In genomic region chr7:149773446-149774236, GRCh38 we compare ENCODE assay signal across 8 cellular contexts. TPM values are rescaled to one million over a fixed set of nuclear protein-coding genes. Genes with fewer than 3 reads are reported as not detected.
DNase-seq lines count a peak whose midpoint lies in the region; ATAC-seq and TF ChIP-seq lines count a peak whose summit lies in the region.

Gene ZNF467 (minus strand): TSS chr7:149773588. CDS start chr7:149771032, 2,556 bp downstream.

- TF ChIP-seq CTCF in brain microvascular endothelial cell (IDR thresholded peaks at IDR 0.05; ENCODE audit: low read depth, low read length, missing control alignments), result no peak

- in situ Hi-C loops in brain microvascular endothelial cell (cut with HindIII; ENCODE audit: low pct_ligation_motif_present, low sequenced_read_pairs), result no loop called here

- H3K9me3 ChIP-seq in SJCRH30 (replicated peaks), result no peaks in the 10 kb centered on the region

- peak within 1 kb of the TSS in 1 of 6 donors; percentile 22 for H3K27ac Mint-ChIP-seq in immature natural killer cell

- H3K27me3 ChIP-seq in SJCRH30 (peaks cover 33% of the 10 kb centered on the region), brain microvascular endothelial cell (replicated peaks) (peaks cover 26% of the 10 kb centered on the region)

- peak; percentile 59 for DNase-seq in NCI-H345 (lab: John Stamatoyannopoulos, UW)
- no peak for DNase-seq in NCI-H345 treated with DMSO at 0.1 percent for 48 hours (lab: John Stamatoyannopoulos, UW; ENCODE audit: unreplicated experiment)
- no peak for DNase-seq in SJCRH30
- no peak for DNase-seq in brain microvascular endothelial cell
- DNase-seq in immature natural killer cell, result peak; percentile 35 to 47 (median 35)
- DNase-seq in SW480 (ENCODE audit: low spot score), result no peak

- H3K4me3 ChIP-seq in SJCRH30, result peak within 1 kb of the TSS; percentile 47
- H3K4me3 ChIP-seq in brain microvascular endothelial cell (ENCODE audit: low read depth, low read length), result peak within 1 kb of the TSS; percentile 36
- peak within 1 kb of the TSS; percentile 42 to 75 (median 65) for H3K4me3 ChIP-seq in skin epidermis

- H3K27ac ChIP-seq in SJCRH30, result no peak within 1 kb of the TSS
- H3K27ac ChIP-seq in brain microvascular endothelial cell, result no peak within 1 kb of the TSS
- peak within 1 kb of the TSS; percentile 31 to 92 (median 78) for H3K27ac ChIP-seq in skin epidermis

- no peaks in the 10 kb centered on the region for H3K4me1 ChIP-seq in SJCRH30

- H3K27me3 Mint-ChIP-seq in immature natural killer cell (ENCODE audit: low read depth in 3 of 3), result peaks cover 0 to 14% (median 10%) of the 10 kb centered on the region in 3 donors

- no peaks in the 10 kb centered on the region for H3K36me3 Mint-ChIP-seq in immature natural killer cell

- H3K9me3 Mint-ChIP-seq in immature natural killer cell, result no peaks in the 10 kb centered on the region

- H3K4me1 Mint-ChIP-seq in immature natural killer cell, result peaks cover 5 to 9% of the 10 kb centered on the region in 2 donors

- no peak for ATAC-seq in HG02973 (IDR thresholded peaks at IDR 0.05; ENCODE audit: unreplicated experiment)

- H3K4me3 Mint-ChIP-seq in immature natural killer cell, result peak within 1 kb of the TSS; percentile 76 to 88 (median 85)

- H3K36me3 ChIP-seq in SJCRH30 (no peaks in the 10 kb centered on the region), brain microvascular endothelial cell (replicated peaks) (no peaks in the 10 kb centered on the region)

RNA-seq across cellular contexts. Expression of gene ZNF467, which starts in this region (rescaled TPM):
- not detected in 2 replicates for total RNA-seq in SJCRH30 (2014; rRNA removed; shearing (Covaris generic))
- 1 to 10 TPM in 2 of 3 donors, not detected in 1; 1.5 to 2.3 TPM for polyA plus RNA-seq in immature natural killer cell

Comparison
In these comparisons a context has a peak if more than half of its experiments do, and no peak if none do; other contexts are left out.
1. DNase-seq: peak in NCI-H345 (single experiment) and immature natural killer cell (3 of 3); none in NCI-H345 treated with DMSO at 0.1 percent for 48 hours (single experiment), SJCRH30 (0 of 2), brain microvascular endothelial cell (single experiment) and SW480 (single experiment).
2. H3K27ac ChIP-seq: peak in skin epidermis (21 of 21); none in SJCRH30 (single experiment) and brain microvascular endothelial cell (single experiment).
3. Peak in every context shown above with its lines, with median percentiles within 50 percentile points of each other: H3K4me3 ChIP-seq.